In genomic region chr15:22888120-22888859, GRCh38 we compare ENCODE assay signal across 11 cellular contexts. TPM values are rescaled to one million over a fixed set of nuclear protein-coding genes. Genes with fewer than 3 reads are reported as not detected.
A peak's percentile ranks its signal among the peaks of the same experiment; 100 is the strongest.
DNase-seq lines count a peak whose midpoint lies in the region; ATAC-seq, FAIRE-seq and TF ChIP-seq lines count a peak whose summit lies in the region.
"Had no signal": no experiment of that assay in that cellular context is flagged by ENCODE, and none has a peak within 500 bp of the region (broad histone marks: within the 10 kb centered on the region; RNA-seq: fewer than 3 reads in every experiment).

No MANE protein-coding gene starts in this region.

- H3K27me3 ChIP-seq in bronchial epithelial cell (ENCODE audit: control insufficient read depth, insufficient read depth, low read length) (no peaks in the 10 kb centered on the region), HepG2 (ENCODE audit: control insufficient read depth in 1 of 2, insufficient read depth in 2 of 2, low read length in 2 of 2) (no peaks in the 10 kb centered on the region)

- peaks cover 7% of the 10 kb centered on the region; the same call in 1 of the 2 replicates for H3K4me1 ChIP-seq in HepG2 (ENCODE audit: insufficient read depth, low read length)

- intact Hi-C loops in HepG2 (cut with micrococcal nuclease; ENCODE audit: unreplicated experiment): no loop called here

- TF ChIP-seq CTCF in AG04449 (IDR thresholded peaks at IDR 0.05; ENCODE audit: insufficient read depth, low read length, missing control alignments): no peak
- no peak for TF ChIP-seq CTCF in bronchial epithelial cell (IDR thresholded peaks at IDR 0.05; ENCODE audit: insufficient read depth, low read length, severe bottlenecking)
- no peak for TF ChIP-seq CTCF in HepG2 (CRISPR knock-in tag; IDR thresholded peaks at IDR 0.05)

- peak; percentile 92 for DNase-seq in AG04449 (ENCODE audit: low read depth, low spot score)
- DNase-seq in HT1080 (ENCODE audit: low read depth): peak; percentile 89
- DNase-seq in bronchial epithelial cell (ENCODE audit: low read depth): peak; percentile 87
- no peak for DNase-seq in HepG2 (ENCODE audit: low spot score)
- no peak for DNase-seq in activated CD4-positive, CD25-positive, alpha-beta regulatory T cell treated with anti-CD3 and anti-CD28 coated beads, Interleukin-2, amount 50 U/mL, for 72 hours
- DNase-seq: cortex of kidney, SHP77 treated with DMSO at 0.1 percent for 48 hours had no signal

- no peak overlapping the region for H3K4me2 ChIP-seq in HepG2 (ENCODE audit: low read depth, low read length)

- no peak for TF ChIP-seq RAD21 in HepG2 (CRISPR knock-in tag; IDR thresholded peaks at IDR 0.05)

- no peak overlapping the region for H3K27ac ChIP-seq in HepG2 (ENCODE audit: extremely low read length, insufficient read depth, low read length)

- H3K9me3 ChIP-seq in HepG2 (ENCODE audit: low read length): no peaks in the 10 kb centered on the region

- 95% methylated on average over 9 of the region's 9 CpGs for WGBS in HepG2 (ENCODE audit: low lambda C conversion rate)

- in situ Hi-C loops in HepG2 (cut with HindIII; ENCODE audit: extremely low pct_ligation_motif_present, low pct_unique_long_range_greater_than_20kb): no loop called here

- no peaks in the 10 kb centered on the region for H4K20me1 ChIP-seq in HepG2 (ENCODE audit: insufficient read depth, low read length)

- CTCF ChIA-PET in AG04449 (lab: Yijun Ruan, JAX): interaction anchor here (2.0 kb wide), 1 partner anchor 18 kb away, joined by 4 read pairs; no protein-coding TSS in a partner anchor
- CTCF ChIA-PET in HepG2 (lab: Yijun Ruan, JAX; ENCODE audit: low intra/inter-chr PET ratio, low total read pairs): no interaction called here

- H3K4me3 ChIP-seq in AG04449 (ENCODE audit: low read depth, low read length) (no peak overlapping the region), bronchial epithelial cell (ENCODE audit: low read depth, low read length) (no peak overlapping the region), HepG2 (replicated peaks in 1 of 3; ENCODE audit: insufficient read depth in 1 of 3, low read depth in 2 of 3, low read length in 3 of 3) (no peak overlapping the region)
- H3K4me3 ChIP-seq: lung had no signal

- TF ChIP-seq EP300 in HepG2 (IDR thresholded peaks at IDR 0.05; ENCODE audit: low read depth in 2 of 2, low read length in 2 of 2) (no peak), HepG2 (CRISPR knock-in tag; IDR thresholded peaks at IDR 0.05; ENCODE audit: borderline replicate concordance) (no peak)

- BruUV-seq in HepG2 (replicated peaks; lab: Mats Ljungman, UMichigan): no TSS peak

- no peak overlapping the region for H2AFZ ChIP-seq in HepG2 (ENCODE audit: low read length)

- ATAC-seq in HepG2: no peak
- no peak for ATAC-seq in HG02973 (IDR thresholded peaks at IDR 0.05; ENCODE audit: unreplicated experiment)
- ATAC-seq in GM21528 (IDR thresholded peaks at IDR 0.05; ENCODE audit: low FRiP score, unreplicated experiment): no peak
- no peak for ATAC-seq in GM21786 (IDR thresholded peaks at IDR 0.05; ENCODE audit: unreplicated experiment)

- FAIRE-seq in bronchial epithelial cell (lab: Jason Lieb, UNC) (no peak), HepG2 (lab: Jason Lieb, UNC) (no peak)

- POLR2A ChIA-PET in AG04449 (lab: Yijun Ruan, JAX): interaction anchor here (0.6 to 1.1 kb wide), 4 partner anchors 15 to 93 kb away, joined by 3 to 6 read pairs (median 4); no protein-coding TSS in a partner anchor
- POLR2A ChIA-PET in HepG2 (lab: Yijun Ruan, JAX): no interaction called here

- H3K36me3 ChIP-seq in bronchial epithelial cell (ENCODE audit: control insufficient read depth, insufficient read depth, low read length) (peaks cover 6% of the 10 kb centered on the region), HepG2 (replicated peaks in 1 of 2; ENCODE audit: control insufficient read depth in 1 of 2, insufficient read depth in 2 of 2, low read length in 2 of 2) (peaks cover 9 to 13% of the 10 kb centered on the region in 2 experiments; a peak in 3 of 5 replicates)

- H3K79me2 ChIP-seq in HepG2 (ENCODE audit: insufficient read depth, low read length): no peaks in the 10 kb centered on the region

- TF ChIP-seq POLR2A in HepG2 (IDR thresholded peaks at IDR 0.05; ENCODE audit: insufficient read depth in 1 of 2, low read depth in 2 of 2, low read length in 2 of 2): no peak

- H3K9ac ChIP-seq in HepG2 (ENCODE audit: insufficient read depth, low read depth, low read length): no peak overlapping the region

TF ChIP-seq in HepG2, 621 proteins besides CTCF, POLR2A, EP300 and RAD21:
- TF ChIP-seq ZNF770 (CRISPR knock-in tag; IDR thresholded peaks at IDR 0.05) (peak; percentile 58; the same call in 1 of the 2 replicates), ZNF451 (CRISPR knock-in tag; IDR thresholded peaks at IDR 0.05) (no peak)

RNA-seq across cellular contexts. Expression of gene NIPA2, which starts 49.8 kb away (rescaled TPM):
- 143 and 150 TPM in 2 replicates for total RNA-seq in HT1080 (2014; rRNA removed; shearing (Covaris generic))
- polyA plus RNA-seq in HT1080 (2015; cell fraction: cytosol; rRNA removed): 106 and 118 TPM in 2 replicates
- 52.2 and 55.8 TPM in 2 replicates for polyA plus RNA-seq in HT1080 (2015; cell fraction: nucleus; rRNA removed)
- total RNA-seq in bronchial epithelial cell: 54.2 and 76.1 TPM in 2 replicates
- 56.2 and 57.9 TPM in 2 replicates for total RNA-seq in HepG2 (2016; rRNA removed; fragmentation: Illumina TruSeq; extraction: Trizol)
- total RNA-seq in HepG2 (2016; cell fraction: cytosol; rRNA removed; fragmentation: Illumina TruSeq; extraction: Trizol; ENCODE audit: low read depth): 16.9 and 19.3 TPM in 2 replicates
- total RNA-seq in HepG2 (2016; cell fraction: insoluble cytoplasmic fraction; rRNA removed; fragmentation: Illumina TruSeq; extraction: Trizol): 53.7 and 60.6 TPM in 2 replicates
- total RNA-seq in HepG2 (2016; cell fraction: membrane; rRNA removed; fragmentation: Illumina TruSeq; extraction: Trizol): 53.0 and 67.7 TPM in 2 replicates
- 35.8 and 40.9 TPM in 2 replicates for total RNA-seq in HepG2 (2016; cell fraction: nucleus; rRNA removed; fragmentation: Illumina TruSeq; extraction: Trizol)
- polyA plus RNA-seq in HepG2 (2011; rRNA removed): 25.9 and 29.0 TPM in 2 replicates
- 19.4 and 31.7 TPM in 2 replicates for polyA plus RNA-seq in HepG2 (2011; cell fraction: cytosol; rRNA removed)
- polyA plus RNA-seq in HepG2 (2011; cell fraction: nucleus; rRNA removed): 12.0 and 15.0 TPM in 2 replicates
- 31.0 and 35.1 TPM in 2 replicates for polyA plus RNA-seq in HepG2 (2012)
- 17.3 and 25.8 TPM in 2 replicates for polyA plus RNA-seq in HepG2 (2016; cell fraction: cytosol; fragmentation: Illumina TruSeq; extraction: Trizol; ENCODE audit: low read depth)
- polyA plus RNA-seq in HepG2 (2016; cell fraction: insoluble cytoplasmic fraction; fragmentation: Illumina TruSeq; extraction: Trizol; ENCODE audit: low read depth): 56.7 and 62.3 TPM in 2 replicates
- 43.6 and 55.5 TPM in 2 replicates for polyA plus RNA-seq in HepG2 (2016; cell fraction: membrane; fragmentation: Illumina TruSeq; extraction: Trizol; ENCODE audit: low read depth)
- polyA plus RNA-seq in HepG2 (2016; cell fraction: nucleus; fragmentation: Illumina TruSeq; extraction: Trizol; ENCODE audit: insufficient read depth, low read depth): 53.5 and 56.8 TPM in 2 replicates
- 32.3 and 59.0 TPM in 2 replicates for polyA minus RNA-seq in HepG2 (2011; rRNA and poly(A)+ RNA removed; ENCODE audit: low replicate concordance)
- polyA minus RNA-seq in HepG2 (2011; cell fraction: cytosol; rRNA and poly(A)+ RNA removed): 24.4 and 31.8 TPM in 2 replicates
- 29.0 and 33.6 TPM in 2 replicates for polyA minus RNA-seq in HepG2 (2011; cell fraction: nucleus; rRNA and poly(A)+ RNA removed)

Comparison
In these comparisons a context has a peak if more than half of its experiments do, and no peak if none do; other contexts are left out.
1. DNase-seq: peak in AG04449 (single experiment), HT1080 (single experiment) and bronchial epithelial cell (single experiment); none in HepG2 (single experiment) and activated CD4-positive, CD25-positive, alpha-beta regulatory T cell treated with anti-CD3 and anti-CD28 coated beads, Interleukin-2, amount 50 U/mL, for 72 hours (single experiment).